ENCODE assay signal across 8 cellular contexts in genomic region chr10:93465806-93466675, GRCh38. TPM values are rescaled to one million over a fixed set of nuclear protein-coding genes. Genes with fewer than 3 reads are reported as not detected.
DNase-seq lines count a peak whose midpoint lies in the region; ATAC-seq and TF ChIP-seq lines count a peak whose summit lies in the region.

No MANE protein-coding gene starts in this region.

- H3K27me3 Mint-ChIP-seq in Caco-2 (ENCODE audit: insufficient read depth, unreplicated experiment): no peaks in the 10 kb centered on the region
- H3K27me3 Mint-ChIP-seq in activated CD4-positive, alpha-beta T cell treated with anti-CD3 and anti-CD28 coated beads, Interleukin-2, amount 10 ng/mL, durations not matched to agents 7 days and 5 days: no peaks in the 10 kb centered on the region
- H3K27me3 Mint-ChIP-seq in naive thymus-derived CD4-positive, alpha-beta T cell: no peaks in the 10 kb centered on the region

- intact Hi-C loops in Caco-2 (cut with micrococcal nuclease; ENCODE audit: unreplicated experiment): no loop called here
- intact Hi-C loops in colonic mucosa (cut with DNase I): no loop called here
- intact Hi-C loops in naive thymus-derived CD4-positive, alpha-beta T cell (cut with micrococcal nuclease): no loop called here

- H3K4me3 Mint-ChIP-seq in Caco-2 (ENCODE audit: unreplicated experiment): no peak overlapping the region
- no peak overlapping the region for H3K4me3 Mint-ChIP-seq in activated CD4-positive, alpha-beta T cell treated with anti-CD3 and anti-CD28 coated beads, Interleukin-2, amount 10 ng/mL, durations not matched to agents 7 days and 5 days
- no peak overlapping the region for H3K4me3 Mint-ChIP-seq in naive thymus-derived CD4-positive, alpha-beta T cell

- no TSS peak for BruUV-seq in Caco-2 (replicated peaks; lab: Mats Ljungman, UMichigan)

- POLR2A ChIA-PET in Caco-2 (lab: Charles Lee): interaction anchor here (0.6 to 1.0 kb wide), 2 partner anchors 8 to 16 kb away, joined by 3 to 4 read pairs; partner anchors contain the start of gene MYOF
- POLR2A ChIA-PET in activated CD4-positive, alpha-beta T cell treated with anti-CD3 and anti-CD28 coated beads, Interleukin-2, amount 10 ng/mL, durations not matched to agents 7 days and 5 days (lab: Charles Lee): interaction anchor here (0.6 kb wide), 1 partner anchor 7 kb away, joined by 4 read pairs; no protein-coding TSS in a partner anchor
- POLR2A ChIA-PET in naive thymus-derived CD4-positive, alpha-beta T cell (lab: Charles Lee): no interaction called here

- H3K9me3 ChIP-seq in Caco-2 (no peaks in the 10 kb centered on the region), colonic mucosa (no peaks in the 10 kb centered on the region)
- H3K9me3 ChIP-seq in naive thymus-derived CD4-positive, alpha-beta T cell (ENCODE audit: control insufficient read depth in 2 of 3, low read length in 3 of 3): no peaks in the 10 kb centered on the region

- no peaks in the 10 kb centered on the region for H3K27me3 ChIP-seq in Caco-2 (replicated peaks; ENCODE audit: control insufficient read depth, insufficient read depth, low read length)
- H3K27me3 ChIP-seq in colonic mucosa: no peaks in the 10 kb centered on the region
- no peaks in the 10 kb centered on the region for H3K27me3 ChIP-seq in naive thymus-derived CD4-positive, alpha-beta T cell (ENCODE audit: control insufficient read depth in 2 of 2, insufficient read depth in 2 of 2, low read length in 2 of 2)

- H3K36me3 Mint-ChIP-seq in Caco-2 (ENCODE audit: insufficient read depth, unreplicated experiment): peaks cover 80% of the 10 kb centered on the region
- H3K36me3 Mint-ChIP-seq in activated CD4-positive, alpha-beta T cell treated with anti-CD3 and anti-CD28 coated beads, Interleukin-2, amount 10 ng/mL, durations not matched to agents 7 days and 5 days (ENCODE audit: low read depth): peaks cover 1% of the 10 kb centered on the region
- H3K36me3 Mint-ChIP-seq in naive thymus-derived CD4-positive, alpha-beta T cell: peaks cover 0 to 3% (median 0%) of the 10 kb centered on the region in 5 donors

- no peak for ATAC-seq in HG03135 (IDR thresholded peaks at IDR 0.05; ENCODE audit: unreplicated experiment)
- ATAC-seq in HG03045 (IDR thresholded peaks at IDR 0.05; ENCODE audit: unreplicated experiment): no peak
- no peak for ATAC-seq in naive thymus-derived CD4-positive, alpha-beta T cell

- TF ChIP-seq CTCF in Caco-2 (IDR thresholded peaks at IDR 0.05; ENCODE audit: insufficient read depth in 1 of 2, low read depth in 1 of 2, low read length in 1 of 2, severe bottlenecking in 1 of 2, unreplicated experiment in 1 of 2) (no peak), colonic mucosa (IDR thresholded peaks at IDR 0.05) (no peak)

- H3K36me3 ChIP-seq in Caco-2 (ENCODE audit: control insufficient read depth, insufficient read depth, low read length) (peaks cover 2% of the 10 kb centered on the region), colonic mucosa (no peaks in the 10 kb centered on the region)
- no peaks in the 10 kb centered on the region for H3K36me3 ChIP-seq in naive thymus-derived CD4-positive, alpha-beta T cell (ENCODE audit: control insufficient read depth in 2 of 3, insufficient read depth in 3 of 3, low read length in 3 of 3)

- CTCF ChIA-PET in Caco-2 (lab: Charles Lee): interaction anchor here (0.6 to 1.3 kb wide), 2 partner anchors 15 to 17 kb away, joined by 4 to 5 read pairs; no protein-coding TSS in a partner anchor
- CTCF ChIA-PET in activated CD4-positive, alpha-beta T cell treated with anti-CD3 and anti-CD28 coated beads, Interleukin-2, amount 10 ng/mL, durations not matched to agents 7 days and 5 days (lab: Charles Lee): interaction anchor here (0.6 kb wide), 1 partner anchor 808 kb away, joined by 3 read pairs; no protein-coding TSS in a partner anchor
- CTCF ChIA-PET in naive thymus-derived CD4-positive, alpha-beta T cell (lab: Charles Lee): interaction anchor here (0.6 kb wide), 1 partner anchor 20 kb away, joined by 3 read pairs; no protein-coding TSS in a partner anchor

- peak overlapping the region; percentile 92 for H3K27ac ChIP-seq in colonic mucosa
- no peak overlapping the region for H3K27ac ChIP-seq in naive thymus-derived CD4-positive, alpha-beta T cell (ENCODE audit: low read depth, low read length)

- H3K9ac ChIP-seq in colonic mucosa (ENCODE audit: low read depth in 2 of 2, low read length in 2 of 2): peak overlapping the region; percentile 48 to 87

- H3K27ac Mint-ChIP-seq in Caco-2 (ENCODE audit: unreplicated experiment): peak overlapping the region; percentile 97
- no peak overlapping the region for H3K27ac Mint-ChIP-seq in activated CD4-positive, alpha-beta T cell treated with anti-CD3 and anti-CD28 coated beads, Interleukin-2, amount 10 ng/mL, durations not matched to agents 7 days and 5 days
- H3K27ac Mint-ChIP-seq in naive thymus-derived CD4-positive, alpha-beta T cell: no peak overlapping the region

- DNase-seq in Caco-2 (peak; percentile 67 to 73), NCI-H2196 (lab: John Stamatoyannopoulos, UW; ENCODE audit: unreplicated experiment) (peak; percentile 60), colonic mucosa (peak; percentile 89), medulla oblongata (ENCODE audit: extremely low spot score) (peak; percentile 71)
- no peak for DNase-seq in activated CD4-positive, alpha-beta T cell treated with anti-CD3 and anti-CD28 coated beads, Interleukin-2, amount 10 ng/mL, durations not matched to agents 7 days and 5 days
- DNase-seq in naive thymus-derived CD4-positive, alpha-beta T cell: no peak

- H3K4me3 ChIP-seq in Caco-2 (ENCODE audit: low read depth, low read length) (no peak overlapping the region), colonic mucosa (no peak overlapping the region)
- no peak overlapping the region for H3K4me3 ChIP-seq in naive thymus-derived CD4-positive, alpha-beta T cell (ENCODE audit: low read length)

- peaks cover 43% of the 10 kb centered on the region for H3K4me1 Mint-ChIP-seq in Caco-2 (ENCODE audit: low read depth, unreplicated experiment)
- peaks cover 20% of the 10 kb centered on the region for H3K4me1 Mint-ChIP-seq in activated CD4-positive, alpha-beta T cell treated with anti-CD3 and anti-CD28 coated beads, Interleukin-2, amount 10 ng/mL, durations not matched to agents 7 days and 5 days
- H3K4me1 Mint-ChIP-seq in naive thymus-derived CD4-positive, alpha-beta T cell: peaks cover 0 to 18% (median 0%) of the 10 kb centered on the region in 7 donors

- peaks cover 74% of the 10 kb centered on the region for H3K4me1 ChIP-seq in Caco-2
- peaks cover 7% of the 10 kb centered on the region for H3K4me1 ChIP-seq in colonic mucosa
- H3K4me1 ChIP-seq in naive thymus-derived CD4-positive, alpha-beta T cell (ENCODE audit: control insufficient read depth in 2 of 2, insufficient read depth in 2 of 2, low read length in 2 of 2): no peaks in the 10 kb centered on the region

- peaks cover 8% of the 10 kb centered on the region for H3K9me3 Mint-ChIP-seq in Caco-2 (ENCODE audit: unreplicated experiment)
- peaks cover 6% of the 10 kb centered on the region for H3K9me3 Mint-ChIP-seq in activated CD4-positive, alpha-beta T cell treated with anti-CD3 and anti-CD28 coated beads, Interleukin-2, amount 10 ng/mL, durations not matched to agents 7 days and 5 days
- no peaks in the 10 kb centered on the region for H3K9me3 Mint-ChIP-seq in naive thymus-derived CD4-positive, alpha-beta T cell

RNA-seq across cellular contexts. Expression of gene MYOF, which starts 16.1 kb away (rescaled TPM):
- total RNA-seq in Caco-2 (2022) (148 and 176 TPM in 2 replicates), colonic mucosa (10 to 100 TPM; 88.1 to 90.9 TPM)
- total RNA-seq in activated CD4-positive, alpha-beta T cell treated with anti-CD3 and anti-CD28 coated beads, Interleukin-2, amount 10 ng/mL, durations not matched to agents 7 days and 5 days: 1 to 10 TPM; 1.4 to 2.7 TPM
- total RNA-seq in naive thymus-derived CD4-positive, alpha-beta T cell: 10 to 100 TPM in 1 of 5 experiments, 1 to 10 TPM in 3, under 1 TPM in 1; 0.57 to 31.2 (median 1.5) TPM
- polyA plus RNA-seq in naive thymus-derived CD4-positive, alpha-beta T cell: not detected

RNA-seq across cellular contexts. Expression of gene CEP55, which starts 30.4 kb away (rescaled TPM):
- 64.5 and 65.3 TPM in 2 replicates for total RNA-seq in Caco-2 (2022)
- 10 to 100 TPM; 11.3 to 30.0 TPM for total RNA-seq in colonic mucosa
- total RNA-seq in activated CD4-positive, alpha-beta T cell treated with anti-CD3 and anti-CD28 coated beads, Interleukin-2, amount 10 ng/mL, durations not matched to agents 7 days and 5 days: 10 to 100 TPM; 77.5 to 92.3 TPM
- 10 to 100 TPM in 1 of 5 experiments, under 1 TPM in 1, not detected in 3; 0.54 to 48.6 TPM for total RNA-seq in naive thymus-derived CD4-positive, alpha-beta T cell
- polyA plus RNA-seq in naive thymus-derived CD4-positive, alpha-beta T cell: not detected

Comparison
In these comparisons a context has a peak if more than half of its experiments do, and no peak if none do; other contexts are left out.
1. DNase-seq: peak in Caco-2 (2 of 2), NCI-H2196 (single experiment), colonic mucosa (single experiment) and medulla oblongata (single experiment); none in activated CD4-positive, alpha-beta T cell treated with anti-CD3 and anti-CD28 coated beads, Interleukin-2, amount 10 ng/mL, durations not matched to agents 7 days and 5 days (single experiment) and naive thymus-derived CD4-positive, alpha-beta T cell (0 of 9).